18 cellular contexts compared by ENCODE assay signal in genomic region chr13:26614721-26615120, GRCh38.
"Had no signal": no experiment of that assay in that cellular context is flagged by ENCODE, and none has a peak within 500 bp of the region (broad histone marks: within the 10 kb centered on the region; RNA-seq: fewer than 3 reads in every experiment).

No MANE protein-coding gene starts in this region.

- DNase-seq: activated CD4-positive, alpha-beta T cell treated with anti-CD3 and anti-CD28 coated beads, Interleukin-2, amount 10 ng/mL, durations not matched to agents 7 days and 5 days; activated CD8-positive, alpha-beta memory T cell treated with anti-CD3 and anti-CD28 coated beads, Interleukin-2, amount 50 U/mL, for 4 hours; activated effector memory CD4-positive, alpha-beta T cell treated with anti-CD3 and anti-CD28 coated beads, Interleukin-2, amount 50 U/mL, for 16 hours; activated naive CD4-positive, alpha-beta T cell treated with anti-CD3 and anti-CD28 coated beads, Interleukin-2, amount 50 U/mL, for 16 hours; activated T-cell treated with anti-CD3 and anti-CD28 coated beads, Interleukin-2, amount 50 U/mL, for 72 hours; adrenal gland; effector memory CD4-positive, alpha-beta T cell; esophagus squamous epithelium; heart right ventricle; left lung; midbrain; occipital lobe; retina; stimulated activated naive B cell treated with anti-CD40 and anti-IgM and Interleukin-4, amounts not matched to agents 10 μg/mL and 1 μg/mL and 100 μg/mL, for 72 hours; T-helper 9 cell had no signal

- H3K4me1 ChIP-seq: breast epithelium, heart right ventricle, left lung had no signal

- H3K4me3 Mint-ChIP-seq: activated CD4-positive, alpha-beta T cell treated with anti-CD3 and anti-CD28 coated beads, Interleukin-2, amount 10 ng/mL, durations not matched to agents 7 days and 5 days; activated T-cell treated with anti-CD3 and anti-CD28 coated beads, Interleukin-2, amount 50 U/mL, for 72 hours; dendritic cell treated with granulocyte-macrophage colony-stimulating factor and Interleukin-4, amounts not matched to agents 40 ng/mL and 50 ng/mL, for 4 days; nephron; stimulated activated naive B cell treated with anti-CD40 and anti-IgM and Interleukin-4, amounts not matched to agents 10 μg/mL and 1 μg/mL and 100 μg/mL, for 72 hours had no signal

- H3K4me3 ChIP-seq: adrenal gland, breast epithelium, esophagus squamous epithelium, heart right ventricle, left lung had no signal

- H3K36me3 ChIP-seq: adrenal gland, breast epithelium, esophagus squamous epithelium, heart right ventricle, left lung had no signal

- H3K9me3 Mint-ChIP-seq: activated T-cell treated with anti-CD3 and anti-CD28 coated beads, Interleukin-2, amount 50 U/mL, for 72 hours; dendritic cell treated with granulocyte-macrophage colony-stimulating factor and Interleukin-4, amounts not matched to agents 40 ng/mL and 50 ng/mL, for 4 days; nephron; stimulated activated naive B cell treated with anti-CD40 and anti-IgM and Interleukin-4, amounts not matched to agents 10 μg/mL and 1 μg/mL and 100 μg/mL, for 72 hours had no signal

- H3K27ac Mint-ChIP-seq: activated CD4-positive, alpha-beta T cell treated with anti-CD3 and anti-CD28 coated beads, Interleukin-2, amount 10 ng/mL, durations not matched to agents 7 days and 5 days; activated T-cell treated with anti-CD3 and anti-CD28 coated beads, Interleukin-2, amount 50 U/mL, for 72 hours; dendritic cell treated with granulocyte-macrophage colony-stimulating factor and Interleukin-4, amounts not matched to agents 40 ng/mL and 50 ng/mL, for 4 days; nephron; stimulated activated naive B cell treated with anti-CD40 and anti-IgM and Interleukin-4, amounts not matched to agents 10 μg/mL and 1 μg/mL and 100 μg/mL, for 72 hours had no signal

- H3K27ac ChIP-seq: adrenal gland, breast epithelium, esophagus squamous epithelium, heart right ventricle, left lung had no signal

- ATAC-seq: activated T-cell treated with anti-CD3 and anti-CD28 coated beads, Interleukin-2, amount 50 U/mL, for 72 hours; heart right ventricle; left lung; stimulated activated naive B cell treated with anti-CD40 and anti-IgM and Interleukin-4, amounts not matched to agents 10 μg/mL and 1 μg/mL and 100 μg/mL, for 72 hours had no signal

- H3K27me3 ChIP-seq: adrenal gland, breast epithelium, esophagus squamous epithelium, heart right ventricle, left lung had no signal

- H3K36me3 Mint-ChIP-seq: stimulated activated naive B cell treated with anti-CD40 and anti-IgM and Interleukin-4, amounts not matched to agents 10 μg/mL and 1 μg/mL and 100 μg/mL, for 72 hours had no signal

- H3K9me3 ChIP-seq: adrenal gland, breast epithelium, esophagus squamous epithelium, heart right ventricle, left lung had no signal

- H3K4me1 Mint-ChIP-seq: nephron; stimulated activated naive B cell treated with anti-CD40 and anti-IgM and Interleukin-4, amounts not matched to agents 10 μg/mL and 1 μg/mL and 100 μg/mL, for 72 hours had no signal
